ENCODE assay signal across 8 cellular contexts in genomic region chr12:57845478-57846284, GRCh38. TPM values are rescaled to one million over a fixed set of nuclear protein-coding genes. Genes with fewer than 3 reads are reported as not detected.
A peak's percentile ranks its signal among the peaks of the same experiment; 100 is the strongest.
DNase-seq lines count a peak whose midpoint lies in the region; FAIRE-seq and TF ChIP-seq lines count a peak whose summit lies in the region.

No MANE protein-coding gene starts in this region.

- H3K9ac ChIP-seq in H1 (replicated peaks in 1 of 4; ENCODE audit: extremely low read depth in 1 of 4, low read depth in 3 of 4, low read length in 3 of 4) (peak overlapping the region; percentile 91 to 95 (median 92)), mesenchymal stem cell (ENCODE audit: low read length) (peak overlapping the region; percentile 99)

- POLR2A ChIA-PET in H1 (lab: Charles Lee; ENCODE audit: partially characterized antibody) = interaction anchor here (0.6 to 29.9 kb wide), 26 partner anchors 2 to 555 kb away, joined by 3 to 722 read pairs (median 6); partner anchors contain the start of genes AVIL, CTDSP2, CYP27B1 and EEF1AKMT3

- CTCF ChIA-PET in H1 (lab: Charles Lee; ENCODE audit: partially characterized antibody) = interaction anchor here (0.9 to 4.4 kb wide), 14 partner anchors 7 to 235 kb away, joined by 3 to 44 read pairs (median 6); partner anchors contain the start of gene ARHGEF25

- TF ChIP-seq EP300 in H1 (IDR thresholded peaks at IDR 0.05; ENCODE audit: borderline replicate concordance in 1 of 2, low read depth in 2 of 2, low read length in 2 of 2) = no peak

- no peak overlapping the region for H2BK120ac ChIP-seq in H1 (replicated peaks; ENCODE audit: low read depth, low read length)
- H2BK120ac ChIP-seq in mesenchymal stem cell (ENCODE audit: low read depth, low read length) = peak overlapping the region; percentile 100

- H4K20me1 ChIP-seq in H1 (replicated peaks in 1 of 2; ENCODE audit: control insufficient read depth in 1 of 2, insufficient read depth in 2 of 2, low read length in 2 of 2) = peaks cover 4 to 12% of the 10 kb centered on the region in 2 experiments

- H4K8ac ChIP-seq in H1 (ENCODE audit: extremely low read depth, insufficient read depth, low read length) (peak overlapping the region; percentile 94; the same call in 1 of the 2 replicates), mesenchymal stem cell (ENCODE audit: low read length) (peak overlapping the region; percentile 74)

- H2AK5ac ChIP-seq in H1 (ENCODE audit: low read depth, low read length) (peak overlapping the region; percentile 16; the same call in 1 of the 2 replicates), mesenchymal stem cell (ENCODE audit: low read length, severe bottlenecking) (no peak overlapping the region)

- peak overlapping the region; percentile 99 for H3K27ac ChIP-seq in H1 (ENCODE audit: low read depth, low read length)
- H3K27ac ChIP-seq in mesenchymal stem cell (ENCODE audit: low read length, poor library complexity, severe bottlenecking) = peak overlapping the region; percentile 95

- no peak overlapping the region for H3K4ac ChIP-seq in H1 (replicated peaks; ENCODE audit: insufficient read length, low read depth, low read length)
- H3K4ac ChIP-seq in mesenchymal stem cell (ENCODE audit: low read depth in 1 of 2, low read length in 2 of 2) = peak overlapping the region; percentile 73 to 99

- H2BK5ac ChIP-seq in H1 (ENCODE audit: low read depth, low read length) (peak overlapping the region; percentile 98), mesenchymal stem cell (ENCODE audit: low read depth, low read length, poor library complexity, severe bottlenecking) (peak overlapping the region; percentile 98)

- no peak overlapping the region for H3K23ac ChIP-seq in H1 (ENCODE audit: insufficient read length)
- H3K23ac ChIP-seq in mesenchymal stem cell (ENCODE audit: low read length in 2 of 2) = peak overlapping the region in 1 of 2 experiments; percentile 75

- no peak overlapping the region; the same call in 1 of the 2 replicates for H2BK15ac ChIP-seq in H1 (ENCODE audit: low read length)
- peak overlapping the region; percentile 96 for H2BK15ac ChIP-seq in mesenchymal stem cell (ENCODE audit: low read depth, poor library complexity, severe bottlenecking)

- peak overlapping the region; percentile 44 for H4K5ac ChIP-seq in H1 (ENCODE audit: insufficient read length, low read depth, low read length)

- no peak for TF ChIP-seq CTCF in HFF-Myc (IDR thresholded peaks at IDR 0.05; ENCODE audit: low read depth, low read length, missing control alignments)
- no peak for TF ChIP-seq CTCF in H1 (IDR thresholded peaks at IDR 0.05; ENCODE audit: control extremely low read depth in 1 of 3, insufficient read depth in 1 of 3, low read depth in 1 of 3, low read length in 3 of 3)

- H2BK20ac ChIP-seq in H1 (ENCODE audit: low read length) = no peak overlapping the region

- H3K79me2 ChIP-seq in H1 (ENCODE audit: control insufficient read depth in 1 of 2, insufficient read depth in 2 of 2, low read length in 2 of 2) = peaks cover 18 to 54% of the 10 kb centered on the region in 2 experiments

- H3K18ac ChIP-seq in H1 (ENCODE audit: extremely low read depth, low read length) = peak overlapping the region; percentile 91
- H3K18ac ChIP-seq in mesenchymal stem cell (ENCODE audit: low read depth in 1 of 2, low read length in 2 of 2) = peak overlapping the region; percentile 99 to 100

- FAIRE-seq in GM12891 (lab: Jason Lieb, UNC) (peak; percentile 61), H1 (lab: Jason Lieb, UNC) (no peak)

- WGBS in H1 (ENCODE audit: extremely low coverage in 1 of 2, insufficient coverage in 1 of 2, insufficient read length in 1 of 2, insufficient replicate concordance in 2 of 2, low coverage in 1 of 2, low lambda C conversion rate in 2 of 2, missing lambda C conversion rate in 1 of 2), 2 experiments = 0% methylated on average over 56 of the region's 81 CpGs; no CpG with 5 or more reads in 1 of the 2 experiments
- WGBS in mesenchymal stem cell = under 1% methylated on average over 72 of the region's 81 CpGs

- H3K4me2 ChIP-seq in H1 (ENCODE audit: insufficient read depth in 1 of 2, low read depth in 2 of 2, low read length in 2 of 2) (peak overlapping the region; percentile 74 to 84), mesenchymal stem cell (ENCODE audit: low read length, poor library complexity, severe bottlenecking) (peak overlapping the region; percentile 75)

- H2BK12ac ChIP-seq in H1 (ENCODE audit: low read depth, low read length) (peak overlapping the region; percentile 41; the same call in 1 of the 2 replicates), mesenchymal stem cell (ENCODE audit: low read length in 2 of 2) (peak overlapping the region; percentile 7 to 91)

- H4K91ac ChIP-seq in H1 (replicated peaks; ENCODE audit: insufficient read length, low read length) (peak overlapping the region; percentile 59), mesenchymal stem cell (ENCODE audit: low read length) (peak overlapping the region; percentile 96)

- H3K36me3 ChIP-seq in H1 (ENCODE audit: control insufficient read depth in 2 of 4, insufficient read depth in 4 of 4, low read length in 3 of 4) (no peaks in the 10 kb centered on the region), mesenchymal stem cell (ENCODE audit: control insufficient read depth in 1 of 2, insufficient read depth in 2 of 2, low read depth in 1 of 2, low read length in 2 of 2) (peaks cover 0 to 14% of the 10 kb centered on the region in 2 experiments)

- H3K4me1 ChIP-seq in H1 (replicated peaks in 1 of 4; ENCODE audit: control insufficient read depth in 3 of 4, insufficient read depth in 4 of 4, low read length in 3 of 4) (peaks cover 10 to 35% (median 22%) of the 10 kb centered on the region in 4 experiments), mesenchymal stem cell (ENCODE audit: control insufficient read depth, insufficient read depth, low read depth, low read length) (peaks cover 21% of the 10 kb centered on the region)

- peak overlapping the region; percentile 75 for H3K56ac ChIP-seq in H1 (replicated peaks; ENCODE audit: insufficient read length, low read depth, low read length)

- no peaks in the 10 kb centered on the region for H3K27me3 ChIP-seq in H1 (replicated peaks in 1 of 4; ENCODE audit: control insufficient read depth in 3 of 4, extremely low read depth in 1 of 4, insufficient read depth in 3 of 4, low read length in 3 of 4)
- no peaks in the 10 kb centered on the region for H3K27me3 ChIP-seq in mesenchymal stem cell (ENCODE audit: control insufficient read depth in 1 of 2, insufficient read depth in 1 of 2, low read length in 2 of 2)

- peaks cover 9% of the 10 kb centered on the region; the same call in 1 of the 2 replicates for H3K23me2 ChIP-seq in H1 (ENCODE audit: low read depth, low read length)

- no peak overlapping the region for H2AFZ ChIP-seq in H1 (ENCODE audit: low read length)
- H2AFZ ChIP-seq in mesenchymal stem cell (ENCODE audit: low read depth, low read length) = no peak overlapping the region

- no peaks in the 10 kb centered on the region for H3K9me3 ChIP-seq in H1 (ENCODE audit: insufficient read depth in 2 of 2, low read depth in 1 of 2, low read length in 1 of 2)
- H3K9me3 ChIP-seq in mesenchymal stem cell (ENCODE audit: control insufficient read depth, low read length) = no peaks in the 10 kb centered on the region

- TF ChIP-seq POLR2A in GM12891 (IDR thresholded peaks at IDR 0.05; ENCODE audit: low read depth, low read length) (peak; percentile 31; the same call in 1 of the 2 replicates), H1 (IDR thresholded peaks at IDR 0.05; ENCODE audit: control extremely low read depth in 1 of 2, low read depth in 2 of 2, low read length in 2 of 2) (peak in 1 of 2 experiments; percentile 33; a peak in 1 of 3 replicates)

- H3K14ac ChIP-seq in H1 (ENCODE audit: insufficient read length) (no peak overlapping the region), mesenchymal stem cell (ENCODE audit: low read length in 2 of 2) (peak overlapping the region; percentile 78 to 96)

- no peak for TF ChIP-seq RAD21 in H1 (IDR thresholded peaks at IDR 0.05 in 1 of 2, conservative IDR thresholded peaks at IDR 0.05 in 1 of 2; ENCODE audit: low read depth in 2 of 2, low read length in 2 of 2)

- H3K79me1 ChIP-seq in H1 (ENCODE audit: low read depth, low read length) (peaks cover 6% of the 10 kb centered on the region; the same call in 1 of the 2 replicates), mesenchymal stem cell (replicated peaks; ENCODE audit: low read length, poor library complexity, severe bottlenecking) (no peaks in the 10 kb centered on the region)

- DNase-seq in GM12891 (ENCODE audit: insufficient read length, low spot score) (peak; percentile 59), HFF-Myc (ENCODE audit: extremely low read depth, low read depth) (no peak), NCI-H146 treated with DMSO at 0.1 percent for 48 hours (lab: John Stamatoyannopoulos, UW; ENCODE audit: unreplicated experiment) (peak; percentile 21), H1 (ENCODE audit: low read depth in 1 of 2, low spot score in 2 of 2) (peak in 1 of 2 experiments; percentile 79), mesenchymal stem cell (peak; percentile 58), foreskin melanocyte (no peak)
- DNase-seq in activated CD8-positive, alpha-beta memory T cell treated with anti-CD3 and anti-CD28 coated beads for 48 hours (ENCODE audit: low read depth in 2 of 3, low spot score in 2 of 3) = peak in 2 of 3 experiments; percentile 43 to 52
- peak; percentile 77 for DNase-seq in stimulated activated CD8-positive, alpha-beta memory T cell treated with anti-CD3 and anti-CD28 coated beads, Interleukin-4, amount 100 ng/mL, for 48 hours

- H3K4me3 ChIP-seq in HFF-Myc (replicated peaks; ENCODE audit: low read depth, low read length) (peak overlapping the region; percentile 94), H1 (ENCODE audit: extremely low read depth in 1 of 4, insufficient read depth in 2 of 4, low read depth in 3 of 4, low read length in 4 of 4) (peak overlapping the region; percentile 86 to 98 (median 94)), mesenchymal stem cell (ENCODE audit: insufficient read depth in 1 of 2, low read depth in 1 of 2, low read length in 2 of 2) (peak overlapping the region; percentile 93 to 95)

RNA-seq across cellular contexts. Expression of gene CTDSP2, which starts 0.8 kb away (rescaled TPM):
- polyA plus RNA-seq in GM12891 (2012; ENCODE audit: low read depth, missing spikeins) = 38.8 TPM
- 91.7 and 93.7 TPM in 2 replicates for total RNA-seq in H1 (2021; fragmentation: NEBNext Ultra II Directional; extraction: Animal tissue kit (Norgen Biotek cat#: 25700))
- 71.3 and 129 TPM in 2 replicates for polyA plus RNA-seq in H1 (2011; rRNA removed)
- 115 TPM for polyA plus RNA-seq in H1 (2011; cell fraction: cytosol; rRNA removed)
- polyA plus RNA-seq in H1 (2011; cell fraction: nucleus; rRNA removed) = 118 TPM
- polyA plus RNA-seq in H1 (2012, experiment 1 of 2) = 72.3 to 87.9 TPM (median 83.7 TPM) in 4 replicates
- 64.0 TPM for polyA plus RNA-seq in H1 (2012, experiment 2 of 2)
- 41.6 TPM for polyA plus RNA-seq in H1 (2013, experiment 1 of 2)
- 42.0 TPM for polyA plus RNA-seq in H1 (2013, experiment 2 of 2)
- polyA minus RNA-seq in H1 (2011; rRNA and poly(A)+ RNA removed) = 144 and 145 TPM in 2 replicates
- 75.4 TPM for polyA minus RNA-seq in H1 (2011; cell fraction: cytosol; rRNA and poly(A)+ RNA removed)
- polyA minus RNA-seq in H1 (2011; cell fraction: nucleus; rRNA and poly(A)+ RNA removed) = 79.4 TPM
- 136 TPM for polyA plus RNA-seq in mesenchymal stem cell (2013, experiment 1 of 2)
- 129 TPM for polyA plus RNA-seq in mesenchymal stem cell (2013, experiment 2 of 2)

RNA-seq across cellular contexts. Expression of gene AVIL, which starts 27.1 kb away (rescaled TPM):
- 0.64 TPM for polyA plus RNA-seq in GM12891 (2012; ENCODE audit: low read depth, missing spikeins)
- total RNA-seq in H1 (2021; fragmentation: NEBNext Ultra II Directional; extraction: Animal tissue kit (Norgen Biotek cat#: 25700)) = 0.39 and 1.1 TPM in 2 replicates
- 0.06 and 0.11 TPM in 2 replicates for polyA plus RNA-seq in H1 (2011; rRNA removed)
- polyA plus RNA-seq in H1 (2011; cell fraction: cytosol; rRNA removed) = 0.25 TPM
- 0.70 TPM for polyA plus RNA-seq in H1 (2011; cell fraction: nucleus; rRNA removed)
- polyA plus RNA-seq in H1 (2012, experiment 1 of 2) = 0.56 to 1.3 TPM (median 0.96 TPM) in 4 replicates
- 0.17 TPM for polyA plus RNA-seq in H1 (2012, experiment 2 of 2)
- 0.24 TPM for polyA plus RNA-seq in H1 (2013, experiment 1 of 2)
- polyA plus RNA-seq in H1 (2013, experiment 2 of 2) = 0.15 TPM
- 0.22 and 0.32 TPM in 2 replicates for polyA minus RNA-seq in H1 (2011; rRNA and poly(A)+ RNA removed)
- polyA minus RNA-seq in H1 (2011; cell fraction: cytosol; rRNA and poly(A)+ RNA removed) = not detected
- 0.90 TPM for polyA minus RNA-seq in H1 (2011; cell fraction: nucleus; rRNA and poly(A)+ RNA removed)
- polyA plus RNA-seq in mesenchymal stem cell (2013, experiment 1 of 2) = 1.6 TPM
- 1.8 TPM for polyA plus RNA-seq in mesenchymal stem cell (2013, experiment 2 of 2)

Comparison
In these comparisons a context has a peak if more than half of its experiments do, and no peak if none do; other contexts are left out.
1. DNase-seq: peak in GM12891 (single experiment), NCI-H146 treated with DMSO at 0.1 percent for 48 hours (single experiment), activated CD8-positive, alpha-beta memory T cell treated with anti-CD3 and anti-CD28 coated beads for 48 hours (2 of 3), mesenchymal stem cell (single experiment) and stimulated activated CD8-positive, alpha-beta memory T cell treated with anti-CD3 and anti-CD28 coated beads, Interleukin-4, amount 100 ng/mL, for 48 hours (single experiment); none in HFF-Myc (single experiment) and foreskin melanocyte (single experiment).
2. Peak in every context shown above with its lines, with median percentiles within 50 percentile points of each other: H3K4me3 ChIP-seq.